Comparison of ENCODE assay signal across 1 cellular context in the genomic region with DNA sequence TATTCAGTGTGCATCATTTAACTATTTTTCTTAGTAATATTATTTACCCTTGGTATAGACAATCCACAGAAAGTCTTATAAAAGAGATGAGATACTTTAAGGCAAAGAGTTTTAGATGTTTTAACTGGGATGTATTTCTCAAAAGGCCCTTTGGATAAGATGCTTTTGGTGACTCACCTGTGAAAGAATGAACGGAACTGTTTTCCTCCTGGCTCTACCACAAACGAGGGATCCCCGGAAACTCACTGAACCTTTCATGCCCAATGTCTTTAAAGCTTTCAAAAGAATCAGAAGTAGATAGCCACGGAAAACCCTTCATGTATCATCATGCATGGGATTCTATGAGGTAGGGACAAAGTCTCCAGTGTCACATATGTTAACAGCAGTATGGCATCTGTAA.
TF ChIP-seq lines count a peak whose summit lies in the region.

No MANE protein-coding gene starts in this region.

TF ChIP-seq in IMR-90, 13 proteins besides CTCF, POLR2A, EP300 and RAD21 (continued from another document):
- TF ChIP-seq, protein P1, sequence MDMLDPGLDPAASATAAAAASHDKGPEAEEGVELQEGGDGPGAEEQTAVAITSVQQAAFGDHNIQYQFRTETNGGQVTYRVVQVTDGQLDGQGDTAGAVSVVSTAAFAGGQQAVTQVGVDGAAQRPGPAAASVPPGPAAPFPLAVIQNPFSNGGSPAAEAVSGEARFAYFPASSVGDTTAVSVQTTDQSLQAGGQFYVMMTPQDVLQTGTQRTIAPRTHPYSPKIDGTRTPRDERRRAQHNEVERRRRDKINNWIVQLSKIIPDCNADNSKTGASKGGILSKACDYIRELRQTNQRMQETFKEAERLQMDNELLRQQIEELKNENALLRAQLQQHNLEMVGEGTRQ (IDR thresholded peaks at IDR 0.05; ENCODE audit: low read depth, low read length) = no peak
- TF ChIP-seq MXI1 (IDR thresholded peaks at IDR 0.05; ENCODE audit: borderline replicate concordance, low read depth, low read length) = no peak
